ENCODE assay signal across 23 cellular contexts in genomic region chr14:102616799-102617198, GRCh38. TPM values are rescaled to one million over a fixed set of nuclear protein-coding genes. Genes with fewer than 3 reads are reported as not detected.
DNase-seq lines count a peak whose midpoint lies in the region; ATAC-seq, FAIRE-seq and TF ChIP-seq lines count a peak whose summit lies in the region.
"Had no signal": no experiment of that assay in that cellular context is flagged by ENCODE, and none has a peak within 500 bp of the region (broad histone marks: within the 10 kb centered on the region; RNA-seq: fewer than 3 reads in every experiment).

No MANE protein-coding gene starts in this region.

- no peak overlapping the region for H3K9ac ChIP-seq in GM23248
- no peak overlapping the region for H3K9ac ChIP-seq in K562 (ENCODE audit: insufficient read depth in 1 of 2, low read depth in 2 of 2, low read length in 2 of 2)
- H3K9ac ChIP-seq in HepG2 (ENCODE audit: insufficient read depth, low read depth, low read length) = no peak overlapping the region

- H3K36me3 ChIP-seq in GM23248 (ENCODE audit: low read depth) (no peaks in the 10 kb centered on the region), K562 (ENCODE audit: control insufficient read depth, insufficient read depth, low read length) (peaks cover 33% of the 10 kb centered on the region; the same call in 2 of the 3 replicates), HepG2 (replicated peaks in 1 of 2; ENCODE audit: control insufficient read depth in 1 of 2, insufficient read depth in 2 of 2, low read length in 2 of 2) (peaks cover 0 to 4% of the 10 kb centered on the region in 2 experiments; a peak in 1 of 5 replicates)
- H3K36me3 ChIP-seq: colonic mucosa, left ventricle myocardium inferior, Peyer's patch, prostate gland had no signal

- in situ Hi-C loops in GM23248 (cut with MboI) (no loop called here), K562 (cut with MboI) (no loop called here), HepG2 (cut with HindIII; ENCODE audit: extremely low pct_ligation_motif_present, low pct_unique_long_range_greater_than_20kb) (no loop called here)

- CTCF ChIA-PET in K562 (lab: Yijun Ruan, JAX; ENCODE audit: low intra/inter-chr PET ratio) (no interaction called here), HepG2 (lab: Yijun Ruan, JAX; ENCODE audit: low intra/inter-chr PET ratio, low total read pairs) (no interaction called here)

- TF ChIP-seq RAD21 in K562 (CRISPR knock-in tag; conservative IDR thresholded peaks at IDR 0.05 in 1 of 2, IDR thresholded peaks at IDR 0.05 in 1 of 2) (no peak), HepG2 (CRISPR knock-in tag; IDR thresholded peaks at IDR 0.05) (no peak)

- TSS peak; percentile 10 for BruUV-seq in K562 (replicated peaks; lab: Mats Ljungman, UMichigan)
- BruUV-seq in HepG2 (replicated peaks; lab: Mats Ljungman, UMichigan) = no TSS peak

- H3K4me3 ChIP-seq in GM23248 (no peak overlapping the region), K562 (no peak overlapping the region), HepG2 (replicated peaks in 1 of 3; ENCODE audit: insufficient read depth in 1 of 3, low read depth in 2 of 3, low read length in 3 of 3) (no peak overlapping the region)
- H3K4me3 ChIP-seq: body of pancreas, colonic mucosa, left ventricle myocardium inferior, mucosa of descending colon, Peyer's patch, prostate gland, SJCRH30, testis had no signal

- H3K4me2 ChIP-seq in GM23248 (ENCODE audit: unreplicated experiment) (no peak overlapping the region), K562 (ENCODE audit: insufficient read depth, low read length) (no peak overlapping the region), HepG2 (ENCODE audit: low read depth, low read length) (no peak overlapping the region)

- H3K79me2 ChIP-seq in GM23248 (ENCODE audit: insufficient read depth) (peaks cover 98% of the 10 kb centered on the region), K562 (ENCODE audit: control insufficient read depth, insufficient read depth, low read length) (peaks cover 93% of the 10 kb centered on the region), HepG2 (ENCODE audit: insufficient read depth, low read length) (peaks cover 91% of the 10 kb centered on the region)

- H3K4me1 ChIP-seq in GM23248 (ENCODE audit: insufficient read depth) (peaks cover 11% of the 10 kb centered on the region; the same call in 1 of the 2 replicates), K562 (replicated peaks in 1 of 2; ENCODE audit: control insufficient read depth in 2 of 2, insufficient read depth in 2 of 2, low read length in 2 of 2) (no peaks in the 10 kb centered on the region; a peak in 1 of 5 replicates), HepG2 (ENCODE audit: insufficient read depth, low read length) (peaks cover 21% of the 10 kb centered on the region)
- H3K4me1 ChIP-seq: colonic mucosa, prostate gland, SJCRH30 had no signal

- DNase-seq in GM23248 = peak; percentile 34
- DNase-seq in K562 (ENCODE audit: extremely low read depth in 1 of 4, low spot score in 3 of 4) = no peak
- DNase-seq in HepG2 (ENCODE audit: low spot score) = peak; percentile 62
- DNase-seq in NOMO-1 (lab: John Stamatoyannopoulos, UW; ENCODE audit: unreplicated experiment in 2 of 2) = no peak
- no peak for DNase-seq in cerebellar nuclear complex (lab: John Stamatoyannopoulos, UW)
- no peak for DNase-seq in amniotic stem cell (lab: John Stamatoyannopoulos, UW)
- DNase-seq in stimulated activated CD8-positive, alpha-beta memory T cell treated with anti-CD3 and anti-CD28 coated beads, Interleukin-4, amount 100 ng/mL, for 48 hours = no peak
- DNase-seq: activated CD4-positive, alpha-beta T cell treated with anti-CD3 and anti-CD28 coated beads for 36 hours; activated naive CD8-positive, alpha-beta T cell treated with anti-CD3 and anti-CD28 coated beads for 36 hours; colonic mucosa; DND-41; effector memory CD8-positive, alpha-beta T cell; head of caudate nucleus; left ventricle myocardium inferior; mucosa of descending colon; NCI-H1105; NCI-H2081; Peyer's patch; SJCRH30; testis had no signal

- POLR2A ChIA-PET in K562 (lab: Yijun Ruan, JAX) = interaction anchor here (0.5 to 1.7 kb wide), 2 partner anchors 10 to 97 kb away, joined by 3 to 7 read pairs; no protein-coding TSS in a partner anchor
- POLR2A ChIA-PET in HepG2 (lab: Yijun Ruan, JAX) = interaction anchor here (1.4 kb wide), 1 partner anchor 22 kb away, joined by 4 read pairs; no protein-coding TSS in a partner anchor

- WGBS in GM23248 (ENCODE audit: low coverage in 1 of 2, low lambda C conversion rate in 2 of 2, missing lambda C conversion rate in 2 of 2), 2 experiments = 27 to 28% methylated on average over 3 of the region's 3 CpGs
- 42% methylated on average over 2 of the region's 3 CpGs for WGBS in K562 (ENCODE audit: insufficient coverage, low coverage, missing lambda C conversion rate)
- 73% methylated on average over 3 of the region's 3 CpGs for WGBS in HepG2 (ENCODE audit: low lambda C conversion rate)

- H3F3A ChIP-seq in GM23248 (ENCODE audit: insufficient read depth) = peaks cover 9% of the 10 kb centered on the region

- H3K9me3 ChIP-seq in GM23248 (ENCODE audit: low read depth) (no peaks in the 10 kb centered on the region), K562 (replicated peaks; ENCODE audit: control insufficient read depth, insufficient read depth, low read depth, low read length) (no peaks in the 10 kb centered on the region), HepG2 (ENCODE audit: low read length) (no peaks in the 10 kb centered on the region)
- H3K9me3 ChIP-seq: body of pancreas, colonic mucosa, left ventricle myocardium inferior, mucosa of descending colon, Peyer's patch, prostate gland, SJCRH30, testis had no signal

- intact Hi-C loops in K562 (cut with micrococcal nuclease) (no loop called here), HepG2 (cut with micrococcal nuclease; ENCODE audit: unreplicated experiment) (no loop called here)

- H3K27me3 ChIP-seq in GM23248 (replicated peaks; ENCODE audit: insufficient read depth) (no peaks in the 10 kb centered on the region), K562 (ENCODE audit: control insufficient read depth in 2 of 2, insufficient read depth in 2 of 2, low read length in 2 of 2) (no peaks in the 10 kb centered on the region), HepG2 (ENCODE audit: control insufficient read depth in 1 of 2, insufficient read depth in 2 of 2, low read length in 2 of 2) (no peaks in the 10 kb centered on the region)
- H3K27me3 ChIP-seq: body of pancreas, colonic mucosa, Peyer's patch, SJCRH30, testis had no signal

- no peak for TF ChIP-seq POLR2A in K562 (conservative IDR thresholded peaks at IDR 0.05)
- TF ChIP-seq POLR2A in HepG2 (IDR thresholded peaks at IDR 0.05; ENCODE audit: insufficient read depth in 1 of 2, low read depth in 2 of 2, low read length in 2 of 2) = no peak

- H3K9me2 ChIP-seq in GM23248 (ENCODE audit: insufficient read depth) = no peaks in the 10 kb centered on the region

- no peak overlapping the region for H3K27ac ChIP-seq in GM23248
- no peak overlapping the region for H3K27ac ChIP-seq in K562 (ENCODE audit: extremely low read depth, low read depth, low read length)
- H3K27ac ChIP-seq in HepG2 (ENCODE audit: extremely low read length, insufficient read depth, low read length) = no peak overlapping the region
- H3K27ac ChIP-seq: colonic mucosa, left ventricle myocardium inferior, Peyer's patch, prostate gland, SJCRH30, testis had no signal

- no peak for FAIRE-seq in K562 (lab: Jason Lieb, UNC)
- no peak for FAIRE-seq in HepG2 (lab: Jason Lieb, UNC)

- H2AFZ ChIP-seq in GM23248 (no peak overlapping the region), K562 (ENCODE audit: low read depth, low read length) (no peak overlapping the region), HepG2 (ENCODE audit: low read length) (no peak overlapping the region)

- TF ChIP-seq EP300 in K562 (IDR thresholded peaks at IDR 0.05; ENCODE audit: low read length) (no peak), HepG2 (IDR thresholded peaks at IDR 0.05; ENCODE audit: low read depth in 2 of 2, low read length in 2 of 2) (no peak), HepG2 (CRISPR knock-in tag; IDR thresholded peaks at IDR 0.05; ENCODE audit: borderline replicate concordance) (no peak)

- H4K20me1 ChIP-seq in GM23248 (ENCODE audit: insufficient read depth) (peaks cover 8% of the 10 kb centered on the region), K562 (replicated peaks; ENCODE audit: control insufficient read depth, insufficient read depth, low read length) (peaks cover 11% of the 10 kb centered on the region; the same call in 1 of the 2 replicates), HepG2 (ENCODE audit: insufficient read depth, low read length) (peaks cover 7% of the 10 kb centered on the region)

- no peaks in the 10 kb centered on the region for H3K9me1 ChIP-seq in K562 (ENCODE audit: control insufficient read depth, insufficient read depth, low read length)

- TF ChIP-seq CTCF in K562 (IDR thresholded peaks at IDR 0.05 in 2 of 3, conservative IDR thresholded peaks at IDR 0.05 in 1 of 3; ENCODE audit: insufficient read depth in 2 of 3, low read depth in 1 of 3, low read length in 3 of 3) (no peak), HepG2 (CRISPR knock-in tag; IDR thresholded peaks at IDR 0.05) (no peak)

- ATAC-seq in K562 = no peak
- ATAC-seq in HepG2 = no peak
- ATAC-seq: activated CD4-positive, alpha-beta T cell treated with anti-CD3 and anti-CD28 coated beads for 36 hours; body of pancreas; effector memory CD8-positive, alpha-beta T cell; esophagus mucosa; mucosa of descending colon had no signal

RNA-seq across cellular contexts. Expression of gene RCOR1, which starts 24.4 kb away (rescaled TPM):
- total RNA-seq in GM23248 (2014; rRNA removed; shearing (Covaris generic)) = 13.0 and 15.6 TPM in 2 replicates
- polyA plus RNA-seq in GM23248 (2016; fragmentation: Nextera tagmentation; extraction: Ambion mirVana) = 3.2 and 3.4 TPM in 2 replicates
- 52.9 and 97.1 TPM in 2 replicates for total RNA-seq in K562 (2011; cell fraction: chromatin; rRNA removed; ENCODE audit: low replicate concordance)
- 37.2 and 37.4 TPM in 2 replicates for total RNA-seq in K562 (2011; cell fraction: nucleolus; rRNA removed)
- 55.9 and 83.7 TPM in 2 replicates for total RNA-seq in K562 (2011; cell fraction: nucleoplasm; rRNA removed)
- total RNA-seq in K562 (2014; rRNA removed) = 12.8 and 14.5 TPM in 2 replicates
- total RNA-seq in K562 (2014; rRNA removed; fragmentation: Illumina TruSeq; extraction: Trizol) = 28.4 and 34.6 TPM in 2 replicates
- total RNA-seq in K562 (2015; rRNA removed; fragmentation: Illumina TruSeq; extraction: Trizol) = 20.9 and 21.6 TPM in 2 replicates
- total RNA-seq in K562 (2021) = 39.9 and 47.9 TPM in 2 replicates
- 28.7 and 29.3 TPM in 2 replicates for polyA plus RNA-seq in K562 (2011; rRNA removed)
- polyA plus RNA-seq in K562 (2011; cell fraction: cytosol; rRNA removed) = 14.3 and 23.5 TPM in 2 replicates
- polyA plus RNA-seq in K562 (2011; cell fraction: nucleus; rRNA removed) = 28.5 and 38.9 TPM in 2 replicates
- polyA plus RNA-seq in K562 (2012) = 21.9 and 22.8 TPM in 2 replicates
- 35.3 and 35.6 TPM in 2 replicates for polyA plus RNA-seq in K562 (2014; fragmentation: Illumina TruSeq; extraction: Trizol)
- polyA plus RNA-seq in K562 (2014; fragmentation: Nextera tagmentation; extraction: Ambion mirVana) = 10 to 100 TPM in 1 of 2 experiments, 1 to 10 TPM in 1; 8.5 to 10.9 TPM
- 16.9 and 19.1 TPM in 2 replicates for polyA plus RNA-seq in K562 (2014; rRNA removed)
- 34.1 and 35.8 TPM in 2 replicates for polyA minus RNA-seq in K562 (2011; rRNA and poly(A)+ RNA removed)
- 22.5 and 26.1 TPM in 2 replicates for polyA minus RNA-seq in K562 (2011; cell fraction: cytosol; rRNA and poly(A)+ RNA removed)
- 12.4 and 24.8 TPM in 2 replicates for polyA minus RNA-seq in K562 (2011; cell fraction: nucleus; rRNA and poly(A)+ RNA removed)
- 11.1 and 14.8 TPM in 2 replicates for total RNA-seq in HepG2 (2016; rRNA removed; fragmentation: Illumina TruSeq; extraction: Trizol)
- total RNA-seq in HepG2 (2016; cell fraction: cytosol; rRNA removed; fragmentation: Illumina TruSeq; extraction: Trizol; ENCODE audit: low read depth) = 5.2 and 6.2 TPM in 2 replicates
- total RNA-seq in HepG2 (2016; cell fraction: insoluble cytoplasmic fraction; rRNA removed; fragmentation: Illumina TruSeq; extraction: Trizol) = 10.9 and 13.8 TPM in 2 replicates
- 6.6 and 7.2 TPM in 2 replicates for total RNA-seq in HepG2 (2016; cell fraction: membrane; rRNA removed; fragmentation: Illumina TruSeq; extraction: Trizol)
- 15.7 and 18.1 TPM in 2 replicates for total RNA-seq in HepG2 (2016; cell fraction: nucleus; rRNA removed; fragmentation: Illumina TruSeq; extraction: Trizol)
- polyA plus RNA-seq in HepG2 (2011; rRNA removed) = 10.2 and 10.5 TPM in 2 replicates
- polyA plus RNA-seq in HepG2 (2011; cell fraction: cytosol; rRNA removed) = 5.8 and 9.2 TPM in 2 replicates
- polyA plus RNA-seq in HepG2 (2011; cell fraction: nucleus; rRNA removed) = 7.8 and 8.1 TPM in 2 replicates
- polyA plus RNA-seq in HepG2 (2012) = 12.0 and 12.1 TPM in 2 replicates
- 0.57 and 0.69 TPM in 2 replicates for polyA plus RNA-seq in HepG2 (2016; cell fraction: cytosol; fragmentation: Illumina TruSeq; extraction: Trizol; ENCODE audit: low read depth)
- polyA plus RNA-seq in HepG2 (2016; cell fraction: insoluble cytoplasmic fraction; fragmentation: Illumina TruSeq; extraction: Trizol; ENCODE audit: low read depth) = 14.2 and 16.0 TPM in 2 replicates
- 1.9 and 2.5 TPM in 2 replicates for polyA plus RNA-seq in HepG2 (2016; cell fraction: membrane; fragmentation: Illumina TruSeq; extraction: Trizol; ENCODE audit: low read depth)
- 19.9 and 20.7 TPM in 2 replicates for polyA plus RNA-seq in HepG2 (2016; cell fraction: nucleus; fragmentation: Illumina TruSeq; extraction: Trizol; ENCODE audit: insufficient read depth, low read depth)
- 15.4 and 22.7 TPM in 2 replicates for polyA minus RNA-seq in HepG2 (2011; rRNA and poly(A)+ RNA removed; ENCODE audit: low replicate concordance)
- polyA minus RNA-seq in HepG2 (2011; cell fraction: cytosol; rRNA and poly(A)+ RNA removed) = 11.9 and 12.5 TPM in 2 replicates
- polyA minus RNA-seq in HepG2 (2011; cell fraction: nucleus; rRNA and poly(A)+ RNA removed) = 25.1 TPM in 2 replicates

Comparison
In these comparisons a context has a peak if more than half of its experiments do, and no peak if none do; other contexts are left out.
1. DNase-seq: peak in GM23248 (single experiment) and HepG2 (single experiment); none in K562 (0 of 4), NOMO-1 (0 of 2), cerebellar nuclear complex (0 of 2), amniotic stem cell (single experiment) and stimulated activated CD8-positive, alpha-beta memory T cell treated with anti-CD3 and anti-CD28 coated beads, Interleukin-4, amount 100 ng/mL, for 48 hours (single experiment).